Comparison of ENCODE assay signal across 19 cellular contexts in the genomic region with DNA sequence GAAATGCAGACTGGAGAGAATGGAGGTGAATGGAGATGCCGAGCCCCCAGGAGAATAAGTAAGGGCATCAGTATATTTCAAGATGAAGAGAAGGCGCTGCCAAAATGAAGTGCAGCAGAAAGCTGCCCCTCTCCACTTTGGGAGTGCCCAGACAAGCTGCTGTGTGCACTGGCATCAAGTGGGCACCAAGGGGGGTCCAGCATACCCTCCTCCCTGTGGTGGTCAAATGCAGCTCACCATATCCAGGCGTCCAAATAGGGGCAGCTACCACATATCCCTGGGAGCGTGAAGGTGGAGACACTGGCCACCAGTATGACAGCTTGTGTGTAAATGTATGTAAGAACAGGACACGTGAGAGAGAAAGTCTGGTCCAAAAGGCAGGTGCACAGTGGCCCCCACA.
A peak's percentile ranks its signal among the peaks of the same experiment; 100 is the strongest.
DNase-seq lines count a peak whose midpoint lies in the region; ATAC-seq and TF ChIP-seq lines count a peak whose summit lies in the region.
"Had no signal": no experiment of that assay in that cellular context is flagged by ENCODE, and none has a peak within 500 bp of the region (broad histone marks: within the 10 kb centered on the region; RNA-seq: fewer than 3 reads in every experiment).

No MANE protein-coding gene starts in this region.

- H3K9ac ChIP-seq in muscle layer of colon (ENCODE audit: low read length) = peak overlapping the region; percentile 35

- TF ChIP-seq CTCF in A673 (conservative IDR thresholded peaks at IDR 0.05; ENCODE audit: low read depth, low read length) = no peak
- no peak for TF ChIP-seq CTCF in chondrocyte (IDR thresholded peaks at IDR 0.05)
- no peak for TF ChIP-seq CTCF in spleen (IDR thresholded peaks at IDR 0.05 in 8 of 11, conservative IDR thresholded peaks at IDR 0.05 in 3 of 11)

- WGBS in spleen, 5 donors = 87 to 90% (median 88%) methylated on average over 5 of the region's 5 CpGs

- H3K27me3 ChIP-seq in A673 (replicated peaks; ENCODE audit: insufficient read depth, low read depth, low read length, poor library complexity) (no peaks in the 10 kb centered on the region), muscle layer of colon (ENCODE audit: control insufficient read depth in 1 of 2, insufficient read depth in 2 of 2, low read length in 2 of 2) (no peaks in the 10 kb centered on the region), spleen (replicated peaks in 1 of 7) (no peaks in the 10 kb centered on the region)

- H3K36me3 ChIP-seq in A673 (ENCODE audit: insufficient read depth, low read length, poor library complexity, severe bottlenecking) = no peaks in the 10 kb centered on the region
- H3K36me3 ChIP-seq in muscle layer of colon (ENCODE audit: insufficient read depth, low read length) = no peaks in the 10 kb centered on the region
- no peaks in the 10 kb centered on the region for H3K36me3 ChIP-seq in spleen

- H3K36me3 Mint-ChIP-seq in chondrocyte (ENCODE audit: low read depth) = peaks cover 3% of the 10 kb centered on the region

- H3K9me3 ChIP-seq in A673 (ENCODE audit: low read depth, low read length, poor library complexity, severe bottlenecking) (peaks cover 3% of the 10 kb centered on the region), muscle layer of colon (ENCODE audit: low read length) (no peaks in the 10 kb centered on the region), spleen (peaks cover 0 to 18% (median 10%) of the 10 kb centered on the region in 8 donors)

- no peak overlapping the region for H3K4me3 ChIP-seq in A673 (ENCODE audit: low read depth, low read length, poor library complexity, severe bottlenecking)
- H3K4me3 ChIP-seq in muscle layer of colon (ENCODE audit: low read depth in 1 of 2, low read length in 2 of 2) = no peak overlapping the region
- H3K4me3 ChIP-seq in spleen = no peak overlapping the region
- H3K4me3 ChIP-seq: GM12878, GM23338 had no signal

- no peak for DNase-seq in A673 (ENCODE audit: low spot score)
- DNase-seq in chondrocyte (ENCODE audit: low spot score) = peak; percentile 47
- DNase-seq in spleen = peak; percentile 29
- DNase-seq in left lobe of liver (ENCODE audit: low spot score) = no peak
- DNase-seq in kidney glomerular epithelial cell (lab: John Stamatoyannopoulos, UW) = no peak
- no peak for DNase-seq in Right ventricle myocardium superior
- DNase-seq in EL = no peak
- DNase-seq: DMS79; HCEC 1CT; KG1; NCI-H187 treated with DMSO at 0.1 percent for 48 hours; NCI-H226; NCI-H510A treated with DMSO at 0.1 percent for 48 hours; NCI-H748 treated with DMSO at 0.1 percent for 48 hours; NK-92 treated with Interleukin-12 subunit alpha and Interleukin-12 subunit beta, amount 100 ng/mL, for 24 hours had no signal

- peaks cover 3% of the 10 kb centered on the region for H3K9me3 Mint-ChIP-seq in chondrocyte (ENCODE audit: low read depth)

- ATAC-seq in left lobe of liver (no peak), Right ventricle myocardium superior (ENCODE audit: poor library complexity) (no peak)
- ATAC-seq: GM12878, GM23338 had no signal

- peaks cover 9% of the 10 kb centered on the region for H3K4me1 ChIP-seq in A673 (ENCODE audit: insufficient read depth, low read length, poor library complexity, severe bottlenecking)
- H3K4me1 ChIP-seq in muscle layer of colon (ENCODE audit: insufficient read depth, low read length) = peaks cover 58% of the 10 kb centered on the region
- no peaks in the 10 kb centered on the region for H3K4me1 ChIP-seq in spleen

- H3K4me1 Mint-ChIP-seq in chondrocyte (ENCODE audit: low read depth) = peaks cover 46% of the 10 kb centered on the region
- H3K4me1 Mint-ChIP-seq: B cell had no signal

- no peaks in the 10 kb centered on the region for H3K27me3 Mint-ChIP-seq in chondrocyte (ENCODE audit: low read depth)
- H3K27me3 Mint-ChIP-seq: B cell had no signal

- no peak for TF ChIP-seq POLR2A in spleen (IDR thresholded peaks at IDR 0.05)

- POLR2A ChIA-PET in A673 (lab: Charles Lee; ENCODE audit: low non-redundant PET) = no interaction called here

- no TSS peak for BruUV-seq in A673 (replicated peaks; lab: Mats Ljungman, UMichigan)

- intact Hi-C loops in A673 (cut with micrococcal nuclease; ENCODE audit: unreplicated experiment) (no loop called here), spleen (cut with DNase I; ENCODE audit: low total_unique reads) (no loop called here), Right ventricle myocardium superior (cut with DNase I) (no loop called here)

- no peak overlapping the region for H3K27ac Mint-ChIP-seq in chondrocyte (ENCODE audit: unreplicated experiment)
- H3K27ac Mint-ChIP-seq: B cell, GM23338 had no signal

- peak overlapping the region; percentile 16 for H3K27ac ChIP-seq in A673 (ENCODE audit: low read depth, low read length, poor library complexity, severe bottlenecking)
- H3K27ac ChIP-seq in muscle layer of colon (ENCODE audit: low read depth, low read length) = peak overlapping the region; percentile 93
- no peak overlapping the region for H3K27ac ChIP-seq in spleen

- H3K4me3 Mint-ChIP-seq in chondrocyte (ENCODE audit: unreplicated experiment) = no peak overlapping the region
- H3K4me3 Mint-ChIP-seq: B cell, GM23338 had no signal

- CTCF ChIA-PET in A673 (lab: Charles Lee) = no interaction called here

Comparison
In these comparisons a context has a peak if more than half of its experiments do, and no peak if none do; other contexts are left out.
1. DNase-seq: peak in chondrocyte (single experiment) and spleen (single experiment); none in A673 (single experiment), left lobe of liver (single experiment), kidney glomerular epithelial cell (single experiment), Right ventricle myocardium superior (single experiment) and EL (single experiment).
2. H3K27ac ChIP-seq: peak in A673 (single experiment) and muscle layer of colon (single experiment); none in spleen (0 of 8).